ENCODE assay signal across 13 cellular contexts in genomic region chr20:20022498-20022897, GRCh38. TPM values are rescaled to one million over a fixed set of nuclear protein-coding genes. Genes with fewer than 3 reads are reported as not detected.
A peak's percentile ranks its signal among the peaks of the same experiment; 100 is the strongest.
DNase-seq lines count a peak whose midpoint lies in the region; ATAC-seq and TF ChIP-seq lines count a peak whose summit lies in the region.
"Had no signal": no experiment of that assay in that cellular context is flagged by ENCODE, and none has a peak within 500 bp of the region (broad histone marks: within the 10 kb centered on the region; RNA-seq: fewer than 3 reads in every experiment).

No MANE protein-coding gene starts in this region.

- H3K27ac Mint-ChIP-seq in chondrocyte (ENCODE audit: unreplicated experiment): peak overlapping the region; percentile 10
- H3K27ac Mint-ChIP-seq in nephron progenitor cell: no peak overlapping the region

- ATAC-seq in GM18520 (IDR thresholded peaks at IDR 0.05; ENCODE audit: unreplicated experiment): peak; percentile 67
- ATAC-seq in GM21447 (IDR thresholded peaks at IDR 0.05; ENCODE audit: unreplicated experiment): peak; percentile 76
- peak; percentile 51 for ATAC-seq in HG03139 (IDR thresholded peaks at IDR 0.05; ENCODE audit: unreplicated experiment)

- H3K4me3 Mint-ChIP-seq in chondrocyte (ENCODE audit: unreplicated experiment) (no peak overlapping the region), nephron progenitor cell (no peak overlapping the region)

- no peak for TF ChIP-seq CTCF in chondrocyte (IDR thresholded peaks at IDR 0.05)
- TF ChIP-seq CTCF in nephron progenitor cell (IDR thresholded peaks at IDR 0.05): no peak

- no peaks in the 10 kb centered on the region for H3K36me3 Mint-ChIP-seq in chondrocyte (ENCODE audit: low read depth)
- H3K36me3 Mint-ChIP-seq in nephron progenitor cell (ENCODE audit: low read depth): peaks cover 15% of the 10 kb centered on the region

- no peaks in the 10 kb centered on the region for H3K27me3 Mint-ChIP-seq in chondrocyte (ENCODE audit: low read depth)
- no peaks in the 10 kb centered on the region for H3K27me3 Mint-ChIP-seq in nephron progenitor cell (ENCODE audit: low read depth, poor library complexity)

- no peaks in the 10 kb centered on the region for H3K9me3 Mint-ChIP-seq in chondrocyte (ENCODE audit: low read depth)
- no peaks in the 10 kb centered on the region for H3K9me3 Mint-ChIP-seq in nephron progenitor cell

- DNase-seq in chondrocyte (ENCODE audit: low spot score): no peak
- DNase-seq in OCI-M1 (lab: John Stamatoyannopoulos, UW): no peak
- no peak for DNase-seq in AML-193 (lab: John Stamatoyannopoulos, UW)
- DNase-seq in activated effector memory CD4-positive, alpha-beta T cell treated with anti-CD3 and anti-CD28 coated beads, Interleukin-2, amount 50 U/mL, for 16 hours: no peak
- no peak for DNase-seq in nephron progenitor cell
- DNase-seq: DND-41, left ventricle myocardium inferior, NCI-H2107, spleen had no signal

- H3K4me1 Mint-ChIP-seq in chondrocyte (ENCODE audit: low read depth) (peaks cover 63% of the 10 kb centered on the region), nephron progenitor cell (peaks cover 41% of the 10 kb centered on the region)

RNA-seq across cellular contexts. Expression of gene NAA20, which starts 5.3 kb away (rescaled TPM):
- 44.9 to 47.2 TPM (median 46.2 TPM) in 3 replicates for total RNA-seq in chondrocyte

RNA-seq across cellular contexts. Expression of gene CRNKL1, which starts 29.8 kb away (rescaled TPM):
- total RNA-seq in chondrocyte: 14.3 to 20.5 TPM (median 16.4 TPM) in 3 replicates

RNA-seq across cellular contexts. Expression of gene CFAP61, which starts 29.8 kb away (rescaled TPM):
- not detected in 3 replicates for total RNA-seq in chondrocyte
- total RNA-seq: astrocyte, spleen had no signal
